8 cellular contexts compared by ENCODE assay signal in genomic region chr21:36927718-36928117, GRCh38. TPM values are rescaled to one million over a fixed set of nuclear protein-coding genes. Genes with fewer than 3 reads are reported as not detected.
A peak's percentile ranks its signal among the peaks of the same experiment; 100 is the strongest.
DNase-seq lines count a peak whose midpoint lies in the region; ATAC-seq and TF ChIP-seq lines count a peak whose summit lies in the region.

No MANE protein-coding gene starts in this region.

- no peaks in the 10 kb centered on the region for H3K36me3 ChIP-seq in left ventricle myocardium inferior

- TF ChIP-seq CTCF in GM12873 (IDR thresholded peaks at IDR 0.05; ENCODE audit: insufficient read depth, low read depth, low read length, missing control alignments) (peak; percentile 86), left ventricle myocardium inferior (IDR thresholded peaks at IDR 0.05; ENCODE audit: borderline replicate concordance) (peak; percentile 97), retinal pigment epithelial cell (conservative IDR thresholded peaks at IDR 0.05; ENCODE audit: low read depth, low read length) (peak; percentile 93)

- H3K27me3 Mint-ChIP-seq in T-helper 17 cell, result no peaks in the 10 kb centered on the region

- ATAC-seq in T-helper 17 cell (peak; percentile 45), HG03520 (IDR thresholded peaks at IDR 0.05; ENCODE audit: unreplicated experiment) (no peak), GM19467 (IDR thresholded peaks at IDR 0.05; ENCODE audit: unreplicated experiment) (no peak)

- peaks cover 13% of the 10 kb centered on the region for H3K4me1 ChIP-seq in left ventricle myocardium inferior

- H3K9me3 ChIP-seq in T-helper 17 cell (ENCODE audit: control insufficient read depth, low read length, poor library complexity, severe bottlenecking), result no peaks in the 10 kb centered on the region
- no peaks in the 10 kb centered on the region for H3K9me3 ChIP-seq in left ventricle myocardium inferior (replicated peaks)

- intact Hi-C loops in left ventricle myocardium inferior (cut with micrococcal nuclease), result loop anchor here (5.0 kb wide), 2 partner anchors 295 to 425 kb away; no protein-coding TSS in a partner anchor

- H3K4me1 Mint-ChIP-seq in T-helper 17 cell, result peaks cover 7% of the 10 kb centered on the region

- no peaks in the 10 kb centered on the region for H3K27me3 ChIP-seq in left ventricle myocardium inferior (ENCODE audit: low read depth)

- H3K36me3 Mint-ChIP-seq in T-helper 17 cell (ENCODE audit: low read depth), result peaks cover 2% of the 10 kb centered on the region

- peak; percentile 56 for DNase-seq in NCI-H146 (lab: John Stamatoyannopoulos, UW)
- peak; percentile 27 to 61 (median 43) for DNase-seq in T-helper 17 cell
- peak; percentile 81 for DNase-seq in amniotic epithelial cell (ENCODE audit: low read depth)
- DNase-seq in left ventricle myocardium inferior, result peak; percentile 77
- DNase-seq in retinal pigment epithelial cell (ENCODE audit: low read depth), result peak; percentile 57

- no peak overlapping the region for H3K27ac ChIP-seq in left ventricle myocardium inferior (replicated peaks)

- no peak overlapping the region for H3K27ac Mint-ChIP-seq in T-helper 17 cell

- H3K4me3 ChIP-seq in left ventricle myocardium inferior, result no peak overlapping the region
- H3K4me3 ChIP-seq in retinal pigment epithelial cell (ENCODE audit: low read length), result no peak overlapping the region

- H3K4me3 Mint-ChIP-seq in T-helper 17 cell, result no peak overlapping the region

RNA-seq across cellular contexts. Expression of gene HLCS, which starts 38.8 kb away (rescaled TPM):
- total RNA-seq in T-helper 17 cell (10 to 100 TPM; 14.4 to 16.3 TPM), left ventricle myocardium inferior (5.3 TPM)
